Comparison of ENCODE assay signal across 10 cellular contexts in genomic region chr14:94341654-94342333, GRCh38. TPM values are rescaled to one million over a fixed set of nuclear protein-coding genes. Genes with fewer than 3 reads are reported as not detected.
A peak's percentile ranks its signal among the peaks of the same experiment; 100 is the strongest.
DNase-seq lines count a peak whose midpoint lies in the region; ATAC-seq, FAIRE-seq and TF ChIP-seq lines count a peak whose summit lies in the region.
"Had no signal": no experiment of that assay in that cellular context is flagged by ENCODE, and none has a peak within 500 bp of the region (broad histone marks: within the 10 kb centered on the region; RNA-seq: fewer than 3 reads in every experiment).

No MANE protein-coding gene starts in this region.

- no peaks in the 10 kb centered on the region for H3K9me3 Mint-ChIP-seq in activated naive CD8-positive, alpha-beta T cell treated with anti-CD3 and anti-CD28 coated beads for 36 hours

- peaks cover 51% of the 10 kb centered on the region for H3K4me1 ChIP-seq in ACC112 (ENCODE audit: control insufficient read depth, insufficient read depth, low read length, unreplicated experiment)

- H3K27me3 Mint-ChIP-seq in activated naive CD8-positive, alpha-beta T cell treated with anti-CD3 and anti-CD28 coated beads for 36 hours = peaks cover 50% of the 10 kb centered on the region

- H2AFZ ChIP-seq in ACC112 (ENCODE audit: low read length, unreplicated experiment) = peak overlapping the region; percentile 71

- H3K4me1 Mint-ChIP-seq in activated naive CD8-positive, alpha-beta T cell treated with anti-CD3 and anti-CD28 coated beads for 36 hours = peaks cover 18% of the 10 kb centered on the region

- FAIRE-seq in GM12891 (lab: Jason Lieb, UNC) = no peak

- intact Hi-C loops in left colon (cut with DNase I, micrococcal nuclease) = no loop called here

- H3K4me3 ChIP-seq in ACC112 (ENCODE audit: low read depth, low read length) = peak overlapping the region; percentile 51; the same call in 1 of the 2 replicates
- no peak overlapping the region for H3K4me3 ChIP-seq in coronary artery

- no peaks in the 10 kb centered on the region for H3K79me2 ChIP-seq in ACC112 (ENCODE audit: control insufficient read depth, insufficient read depth, low read length, unreplicated experiment)

- peak; percentile 54 for ATAC-seq in left colon

- H3K4me3 Mint-ChIP-seq in activated naive CD8-positive, alpha-beta T cell treated with anti-CD3 and anti-CD28 coated beads for 36 hours = no peak overlapping the region
- H3K4me3 Mint-ChIP-seq: activated CD8-positive, alpha-beta T cell treated with anti-CD3 and anti-CD28 coated beads for 36 hours had no signal

- no peak for TF ChIP-seq CTCF in coronary artery (IDR thresholded peaks at IDR 0.05)

- no peaks in the 10 kb centered on the region for H3K36me3 Mint-ChIP-seq in activated naive CD8-positive, alpha-beta T cell treated with anti-CD3 and anti-CD28 coated beads for 36 hours

- no peaks in the 10 kb centered on the region for H3K36me3 ChIP-seq in ACC112 (ENCODE audit: insufficient read depth, low read length)

- no peak for TF ChIP-seq POLR2A in GM12891 (IDR thresholded peaks at IDR 0.05; ENCODE audit: low read depth, low read length)

- peak overlapping the region; percentile 1 for H3K27ac Mint-ChIP-seq in activated naive CD8-positive, alpha-beta T cell treated with anti-CD3 and anti-CD28 coated beads for 36 hours
- H3K27ac Mint-ChIP-seq: activated CD8-positive, alpha-beta T cell treated with anti-CD3 and anti-CD28 coated beads for 36 hours had no signal

- H3K27me3 ChIP-seq in ACC112 (ENCODE audit: insufficient read depth, low read length) = no peaks in the 10 kb centered on the region

- H3K27ac ChIP-seq in ACC112 (ENCODE audit: low read depth, low read length) = peak overlapping the region; percentile 94
- H3K27ac ChIP-seq in coronary artery = peak overlapping the region in 1 of 2 donors; percentile 59

- DNase-seq in H4 (ENCODE audit: low spot score) = peak; percentile 30
- DNase-seq in activated naive CD8-positive, alpha-beta T cell treated with anti-CD3 and anti-CD28 coated beads for 36 hours = no peak
- no peak for DNase-seq in left colon
- no peak for DNase-seq in coronary artery (ENCODE audit: low spot score)
- DNase-seq in NCI-H1417 treated with DMSO at 0.1 percent for 48 hours (lab: John Stamatoyannopoulos, UW) = no peak
- no peak for DNase-seq in GM12891 (ENCODE audit: insufficient read length, low spot score)
- DNase-seq in cerebellum (ENCODE audit: low spot score) = no peak
- DNase-seq: NCI-H2107 had no signal

TF ChIP-seq in GM12891, 5 proteins besides CTCF, POLR2A, EP300 and RAD21:
- no peak for TF ChIP-seq PAX5 (IDR thresholded peaks at IDR 0.05; ENCODE audit: insufficient read depth, low read length, severe bottlenecking)
- no peak for TF ChIP-seq POU2F2 (IDR thresholded peaks at IDR 0.05; ENCODE audit: low read depth, low read length)
- TF ChIP-seq SPI1 (IDR thresholded peaks at IDR 0.05; ENCODE audit: low read depth, low read length) = no peak
- no peak for TF ChIP-seq TAF1 (IDR thresholded peaks at IDR 0.05; ENCODE audit: low read depth, low read length)
- TF ChIP-seq POLR2AphosphoS5 (IDR thresholded peaks at IDR 0.05; ENCODE audit: low read depth, low read length) = no peak

RNA-seq across cellular contexts. Expression of gene SERPINA6, which starts 18.7 kb away (rescaled TPM):
- total RNA-seq in H4 (2014; rRNA removed; shearing (Covaris generic)) = 0.35 and 0.82 TPM in 2 replicates
- total RNA-seq in activated naive CD8-positive, alpha-beta T cell treated with anti-CD3 and anti-CD28 coated beads for 36 hours = not detected
- total RNA-seq in left colon (1 to 10 TPM; 1.6 to 1.7 TPM), cerebellum (not detected)
- polyA plus RNA-seq in GM12891 (2012; ENCODE audit: low read depth, missing spikeins) = not detected
- total RNA-seq: activated CD8-positive, alpha-beta T cell treated with anti-CD3 and anti-CD28 coated beads for 36 hours had no signal

RNA-seq across cellular contexts. Expression of gene SERPINA2, which starts 24.7 kb away (rescaled TPM):
- total RNA-seq in H4 (2014; rRNA removed; shearing (Covaris generic)) = not detected in 2 replicates
- not detected for total RNA-seq in activated naive CD8-positive, alpha-beta T cell treated with anti-CD3 and anti-CD28 coated beads for 36 hours
- total RNA-seq in left colon (not detected), cerebellum (not detected)
- polyA plus RNA-seq in GM12891 (2012; ENCODE audit: low read depth, missing spikeins) = not detected
- total RNA-seq: activated CD8-positive, alpha-beta T cell treated with anti-CD3 and anti-CD28 coated beads for 36 hours had no signal

RNA-seq across cellular contexts. Expression of gene SERPINA1, which starts 46.6 kb away (rescaled TPM):
- 0.99 and 3.2 TPM in 2 replicates for total RNA-seq in H4 (2014; rRNA removed; shearing (Covaris generic))
- total RNA-seq in activated naive CD8-positive, alpha-beta T cell treated with anti-CD3 and anti-CD28 coated beads for 36 hours = 1 to 10 TPM; 1.1 to 1.3 TPM
- 100 to 1,000 TPM; 185 to 197 TPM for total RNA-seq in left colon
- polyA plus RNA-seq in GM12891 (2012; ENCODE audit: low read depth, missing spikeins) = 0.77 TPM
- total RNA-seq in cerebellum = 1.9 TPM

RNA-seq across cellular contexts. Expression of gene SERPINA10, which starts 48.7 kb away (rescaled TPM):
- total RNA-seq in H4 (2014; rRNA removed; shearing (Covaris generic)) = not detected in 2 replicates
- total RNA-seq in activated naive CD8-positive, alpha-beta T cell treated with anti-CD3 and anti-CD28 coated beads for 36 hours = not detected
- total RNA-seq in left colon = under 1 TPM; 0.18 to 0.31 TPM
- not detected for polyA plus RNA-seq in GM12891 (2012; ENCODE audit: low read depth, missing spikeins)
- not detected for total RNA-seq in cerebellum
- total RNA-seq: activated CD8-positive, alpha-beta T cell treated with anti-CD3 and anti-CD28 coated beads for 36 hours had no signal

Comparison
In these comparisons a context has a peak if more than half of its experiments do, and no peak if none do; other contexts are left out.
1. RNA of gene SERPINA1, which starts 46.6 kb away (total RNA-seq): 185 to 197 TPM in left colon; 0.99 to 3.2 TPM in H4, 1.9 TPM in cerebellum (single experiment) and 1.1 to 1.3 TPM in activated naive CD8-positive, alpha-beta T cell treated with anti-CD3 and anti-CD28 coated beads for 36 hours; every median in the first group is over 10 times any median in the second.